In the genomic region with DNA sequence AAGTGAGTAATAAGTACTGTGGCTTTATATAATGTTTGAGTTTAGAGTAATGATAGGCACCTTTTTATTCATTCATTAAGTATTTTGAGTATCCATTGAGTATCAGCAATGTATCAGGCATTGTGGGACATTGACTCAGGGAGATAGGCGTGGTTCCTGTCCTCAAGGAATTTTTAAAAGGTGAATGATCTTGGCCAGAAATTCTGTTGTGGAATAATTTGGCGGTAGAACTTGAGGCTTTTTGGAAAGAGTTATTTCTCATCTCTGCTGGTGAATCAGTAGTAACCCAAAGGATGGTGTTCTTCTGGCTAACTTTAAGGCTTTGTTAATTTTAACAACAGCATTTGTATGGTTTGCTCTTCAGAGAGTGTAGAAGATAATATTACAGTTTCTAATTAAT, we compare ENCODE assay signal across 8 cellular contexts. TPM values are rescaled to one million over a fixed set of nuclear protein-coding genes. Genes with fewer than 3 reads are reported as not detected.
DNase-seq lines count a peak whose midpoint lies in the region; ATAC-seq and TF ChIP-seq lines count a peak whose summit lies in the region.

No MANE protein-coding gene starts in this region.

- H3K4me1 Mint-ChIP-seq in activated CD4-positive, alpha-beta T cell treated with anti-CD3 and anti-CD28 coated beads, Interleukin-2, amount 10 ng/mL, durations not matched to agents 24 days and 14 days = peaks cover 52% of the 10 kb centered on the region
- peaks cover 73% of the 10 kb centered on the region for H3K4me1 Mint-ChIP-seq in WTC11

- H3K27ac Mint-ChIP-seq in activated CD4-positive, alpha-beta T cell treated with anti-CD3 and anti-CD28 coated beads, Interleukin-2, amount 10 ng/mL, durations not matched to agents 24 days and 14 days = no peak overlapping the region
- peak overlapping the region; percentile 21; the same call in 1 of the 2 replicates for H3K27ac Mint-ChIP-seq in WTC11

- H3K9me3 ChIP-seq in stomach smooth muscle (ENCODE audit: control insufficient read depth in 2 of 2, low read length in 2 of 2) = no peaks in the 10 kb centered on the region

- no peaks in the 10 kb centered on the region for H3K27me3 ChIP-seq in stomach smooth muscle (ENCODE audit: control insufficient read depth in 1 of 2, insufficient read depth in 2 of 2, low read length in 2 of 2)

- intact Hi-C loops in activated CD4-positive, alpha-beta T cell treated with anti-CD3 and anti-CD28 coated beads, Interleukin-2, amount 10 ng/mL, durations not matched to agents 24 days and 14 days (cut with micrococcal nuclease) = loop anchor here (2.0 kb wide), 2 partner anchors 67 to 111 kb away; no protein-coding TSS in a partner anchor

- CTCF ChIA-PET in WTC11 (lab: Charles Lee) = interaction anchor here (1.6 to 2.7 kb wide), 2 partner anchors 18 to 48 kb away, joined by 9 to 11 read pairs; no protein-coding TSS in a partner anchor

- no peaks in the 10 kb centered on the region for H3K36me3 ChIP-seq in stomach smooth muscle (ENCODE audit: control insufficient read depth in 2 of 2, insufficient read depth in 2 of 2, low read length in 2 of 2)

- H3K9ac ChIP-seq in stomach smooth muscle (ENCODE audit: low read length in 2 of 2) = no peak overlapping the region

- H3K4me3 Mint-ChIP-seq in activated CD4-positive, alpha-beta T cell treated with anti-CD3 and anti-CD28 coated beads, Interleukin-2, amount 10 ng/mL, durations not matched to agents 24 days and 14 days = peak overlapping the region; percentile 92
- H3K4me3 Mint-ChIP-seq in WTC11 = peak overlapping the region; percentile 92

- H3K27ac ChIP-seq in stomach smooth muscle (ENCODE audit: low read length) (no peak overlapping the region), caudate nucleus (ENCODE audit: low read depth, low read length) (no peak overlapping the region)

- peak overlapping the region; percentile 73 to 97 for H3K4me3 ChIP-seq in stomach smooth muscle (ENCODE audit: low read length in 2 of 2)

- peaks cover 2% of the 10 kb centered on the region for H3K27me3 Mint-ChIP-seq in activated CD4-positive, alpha-beta T cell treated with anti-CD3 and anti-CD28 coated beads, Interleukin-2, amount 10 ng/mL, durations not matched to agents 24 days and 14 days
- no peaks in the 10 kb centered on the region for H3K27me3 Mint-ChIP-seq in WTC11 (ENCODE audit: low read depth)

- POLR2A ChIA-PET in WTC11 (lab: Charles Lee) = interaction anchor here (1.9 kb wide), 1 partner anchor 47 kb away, joined by 7 read pairs; no protein-coding TSS in a partner anchor

- H3K9me3 Mint-ChIP-seq in activated CD4-positive, alpha-beta T cell treated with anti-CD3 and anti-CD28 coated beads, Interleukin-2, amount 10 ng/mL, durations not matched to agents 24 days and 14 days = no peaks in the 10 kb centered on the region
- no peaks in the 10 kb centered on the region; the same call in 1 of the 2 replicates for H3K9me3 Mint-ChIP-seq in WTC11

- DNase-seq in activated CD4-positive, alpha-beta T cell treated with anti-CD3 and anti-CD28 coated beads, Interleukin-2, amount 10 ng/mL, durations not matched to agents 24 days and 14 days = no peak
- DNase-seq in activated CD4-positive, alpha-beta T cell treated with anti-CD3 and anti-CD28 coated beads, Interleukin-2, amount 50 U/mL, for 48 hours = no peak
- DNase-seq in WTC11 (ENCODE audit: low spot score) (no peak), glomerular visceral epithelial cell (ENCODE audit: extremely low spot score) (peak; percentile 15), caudate nucleus (lab: John Stamatoyannopoulos, UW) (no peak), GDM1 (lab: John Stamatoyannopoulos, UW) (no peak)

- no peak for ATAC-seq in WTC11
- no peak for ATAC-seq in HG02798 (IDR thresholded peaks at IDR 0.05; ENCODE audit: poor library complexity, unreplicated experiment)

- TF ChIP-seq CTCF in WTC11 (IDR thresholded peaks at IDR 0.05) = no peak

- peaks cover 34% of the 10 kb centered on the region for H3K36me3 Mint-ChIP-seq in activated CD4-positive, alpha-beta T cell treated with anti-CD3 and anti-CD28 coated beads, Interleukin-2, amount 10 ng/mL, durations not matched to agents 24 days and 14 days (ENCODE audit: low read depth)
- no peaks in the 10 kb centered on the region for H3K36me3 Mint-ChIP-seq in WTC11

- H3K4me1 ChIP-seq in stomach smooth muscle (ENCODE audit: control insufficient read depth, insufficient read depth, low read length) = peaks cover 40% of the 10 kb centered on the region

TF ChIP-seq in WTC11, 78 proteins besides CTCF, POLR2A, EP300 and RAD21:
- TF ChIP-seq, protein P1, sequence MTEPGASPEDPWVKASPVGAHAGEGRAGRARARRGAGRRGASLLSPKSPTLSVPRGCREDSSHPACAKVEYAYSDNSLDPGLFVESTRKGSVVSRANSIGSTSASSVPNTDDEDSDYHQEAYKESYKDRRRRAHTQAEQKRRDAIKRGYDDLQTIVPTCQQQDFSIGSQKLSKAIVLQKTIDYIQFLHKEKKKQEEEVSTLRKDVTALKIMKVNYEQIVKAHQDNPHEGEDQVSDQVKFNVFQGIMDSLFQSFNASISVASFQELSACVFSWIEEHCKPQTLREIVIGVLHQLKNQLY (CRISPR knock-in tag; IDR thresholded peaks at IDR 0.05) = no peak
- TF ChIP-seq, protein P2, sequence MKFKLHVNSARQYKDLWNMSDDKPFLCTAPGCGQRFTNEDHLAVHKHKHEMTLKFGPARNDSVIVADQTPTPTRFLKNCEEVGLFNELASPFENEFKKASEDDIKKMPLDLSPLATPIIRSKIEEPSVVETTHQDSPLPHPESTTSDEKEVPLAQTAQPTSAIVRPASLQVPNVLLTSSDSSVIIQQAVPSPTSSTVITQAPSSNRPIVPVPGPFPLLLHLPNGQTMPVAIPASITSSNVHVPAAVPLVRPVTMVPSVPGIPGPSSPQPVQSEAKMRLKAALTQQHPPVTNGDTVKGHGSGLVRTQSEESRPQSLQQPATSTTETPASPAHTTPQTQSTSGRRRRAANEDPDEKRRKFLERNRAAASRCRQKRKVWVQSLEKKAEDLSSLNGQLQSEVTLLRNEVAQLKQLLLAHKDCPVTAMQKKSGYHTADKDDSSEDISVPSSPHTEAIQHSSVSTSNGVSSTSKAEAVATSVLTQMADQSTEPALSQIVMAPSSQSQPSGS (CRISPR knock-in tag; IDR thresholded peaks at IDR 0.05; ENCODE audit: borderline replicate concordance, low read depth) = no peak
- no peak for TF ChIP-seq TEAD1 (CRISPR knock-in tag; IDR thresholded peaks at IDR 0.05)
- no peak for TF ChIP-seq ZNF396 (CRISPR knock-in tag; IDR thresholded peaks at IDR 0.05; ENCODE audit: borderline replicate concordance)

RNA-seq across cellular contexts. Expression of gene RAB7A, which starts 2.0 kb away (rescaled TPM):
- 338 and 361 TPM in 2 replicates for total RNA-seq in activated CD4-positive, alpha-beta T cell treated with anti-CD3 and anti-CD28 coated beads, Interleukin-2, amount 10 ng/mL, durations not matched to agents 24 days and 14 days
- total RNA-seq in WTC11 (2021) = 166 to 184 TPM (median 184 TPM) in 3 replicates
